14 cellular contexts compared by ENCODE assay signal in the genomic region with DNA sequence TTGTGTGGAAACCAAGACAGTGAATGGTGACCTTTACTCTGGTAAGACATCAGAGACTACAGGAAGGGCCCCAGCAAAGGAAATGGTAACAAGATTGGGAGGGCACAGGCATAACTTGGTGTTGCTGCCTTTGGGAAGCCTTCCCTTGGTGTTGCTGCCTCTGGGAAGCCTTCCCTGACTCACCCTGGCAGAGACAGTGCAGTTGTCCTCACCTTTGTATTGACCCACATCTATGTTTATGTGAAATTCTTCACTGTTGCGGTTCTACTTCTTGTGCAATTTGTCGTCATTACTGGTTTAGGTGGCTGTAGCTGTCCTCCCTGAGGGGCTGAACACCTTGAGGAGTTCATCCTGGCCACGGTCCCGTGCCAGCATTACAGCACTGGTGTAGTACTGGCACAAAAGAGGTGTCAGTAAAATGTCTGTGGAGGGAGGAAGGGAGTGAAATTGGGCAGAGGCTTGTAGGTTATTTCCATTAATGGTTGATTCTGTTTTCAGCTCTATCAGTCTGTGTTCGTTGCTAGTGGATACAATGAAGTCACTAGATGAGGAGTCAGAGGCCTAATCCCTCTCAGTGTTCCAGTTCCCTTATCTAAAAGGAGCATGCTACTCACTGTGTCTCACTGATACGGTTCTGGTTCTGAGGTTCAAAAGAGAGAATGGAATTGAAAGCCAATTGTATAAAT. TPM values are rescaled to one million over a fixed set of nuclear protein-coding genes. Genes with fewer than 3 reads are reported as not detected.
A peak's percentile ranks its signal among the peaks of the same experiment; 100 is the strongest.
DNase-seq lines count a peak whose midpoint lies in the region; ATAC-seq, FAIRE-seq and TF ChIP-seq lines count a peak whose summit lies in the region.
"Had no signal": no experiment of that assay in that cellular context is flagged by ENCODE, and none has a peak within 500 bp of the region (broad histone marks: within the 10 kb centered on the region; RNA-seq: fewer than 3 reads in every experiment).

No MANE protein-coding gene starts in this region.

- peaks cover 7% of the 10 kb centered on the region for H3K36me3 Mint-ChIP-seq in activated T-helper 17 cell treated with anti-CD3 and anti-CD28 coated beads, Interleukin-2, amount 50 U/mL, for 72 hours (ENCODE audit: low read depth)
- H3K36me3 Mint-ChIP-seq in glutamatergic neuron (ENCODE audit: unreplicated experiment): no peaks in the 10 kb centered on the region

- H3K4me3 ChIP-seq in kidney (ENCODE audit: low read length in 2 of 2): no peak overlapping the region

- H3K27me3 Mint-ChIP-seq in activated T-helper 17 cell treated with anti-CD3 and anti-CD28 coated beads, Interleukin-2, amount 50 U/mL, for 72 hours: no peaks in the 10 kb centered on the region
- no peaks in the 10 kb centered on the region for H3K27me3 Mint-ChIP-seq in glutamatergic neuron (ENCODE audit: unreplicated experiment)

- no peaks in the 10 kb centered on the region for H3K9me3 ChIP-seq in kidney (ENCODE audit: control insufficient read depth in 1 of 2, low read length in 2 of 2)

- TF ChIP-seq CTCF in glutamatergic neuron (IDR thresholded peaks at IDR 0.05; ENCODE audit: partially characterized antibody, unreplicated experiment) (no peak), kidney (IDR thresholded peaks at IDR 0.05; ENCODE audit: borderline replicate concordance, extremely low read depth, insufficient read depth) (no peak)

- intact Hi-C loops in kidney (cut with DNase I): no loop called here

- H3K9ac ChIP-seq in kidney (ENCODE audit: low read length in 2 of 2): no peak overlapping the region

- peaks cover 6 to 10% of the 10 kb centered on the region in 2 donors for H3K36me3 ChIP-seq in kidney (ENCODE audit: control insufficient read depth in 1 of 2, insufficient read depth in 2 of 2, low read length in 2 of 2)

- peaks cover 7% of the 10 kb centered on the region for H3K4me1 Mint-ChIP-seq in activated T-helper 17 cell treated with anti-CD3 and anti-CD28 coated beads, Interleukin-2, amount 50 U/mL, for 72 hours
- H3K4me1 Mint-ChIP-seq in glutamatergic neuron (ENCODE audit: low read depth, unreplicated experiment): peaks cover 4% of the 10 kb centered on the region
- H3K4me1 Mint-ChIP-seq: stimulated activated effector memory CD8-positive, alpha-beta T cell treated with anti-CD3 and anti-CD28 coated beads, Interleukin-12 subunit alpha, Interleukin-12 subunit beta, amount 100 ng/mL, for 72 hours had no signal

- peak; percentile 7 for ATAC-seq in HG03095 (IDR thresholded peaks at IDR 0.05; ENCODE audit: unreplicated experiment)
- peak; percentile 7 for ATAC-seq in activated T-helper 17 cell treated with anti-CD3 and anti-CD28 coated beads, Interleukin-2, amount 50 U/mL, for 72 hours (replicated peaks)
- ATAC-seq in HG02798 (IDR thresholded peaks at IDR 0.05; ENCODE audit: poor library complexity, unreplicated experiment): no peak

- no peak overlapping the region for H3K4me3 Mint-ChIP-seq in activated T-helper 17 cell treated with anti-CD3 and anti-CD28 coated beads, Interleukin-2, amount 50 U/mL, for 72 hours
- no peak overlapping the region for H3K4me3 Mint-ChIP-seq in glutamatergic neuron (ENCODE audit: unreplicated experiment)
- H3K4me3 Mint-ChIP-seq: neural crest cell; stimulated activated effector memory CD8-positive, alpha-beta T cell treated with anti-CD3 and anti-CD28 coated beads, Interleukin-12 subunit alpha, Interleukin-12 subunit beta, amount 100 ng/mL, for 72 hours had no signal

- H3K27ac ChIP-seq in kidney (ENCODE audit: low read depth in 2 of 2, low read length in 2 of 2): no peak overlapping the region

- H3K4me1 ChIP-seq in kidney (ENCODE audit: control insufficient read depth in 1 of 2, insufficient read depth in 1 of 2, low read depth in 1 of 2, low read length in 2 of 2): no peaks in the 10 kb centered on the region

- FAIRE-seq in kidney (lab: Jason Lieb, UNC): no peak
- FAIRE-seq: endothelial cell of umbilical vein, TTC549 had no signal

- DNase-seq in glutamatergic neuron (no peak), superior temporal gyrus (ENCODE audit: extremely low spot score) (peak; percentile 35), kidney (no peak)
- DNase-seq in activated naive CD4-positive, alpha-beta T cell (lab: John Stamatoyannopoulos, UW): no peak
- DNase-seq: activated CD8-positive, alpha-beta memory T cell treated with anti-CD3 and anti-CD28 coated beads, Interleukin-2, amount 50 U/mL, for 48 hours; aorta; NCI-H187 had no signal

- H3K27ac Mint-ChIP-seq in activated T-helper 17 cell treated with anti-CD3 and anti-CD28 coated beads, Interleukin-2, amount 50 U/mL, for 72 hours: peak overlapping the region; percentile 3
- H3K27ac Mint-ChIP-seq in glutamatergic neuron (ENCODE audit: unreplicated experiment): peak overlapping the region; percentile 50
- H3K27ac Mint-ChIP-seq: stimulated activated effector memory CD8-positive, alpha-beta T cell treated with anti-CD3 and anti-CD28 coated beads, Interleukin-12 subunit alpha, Interleukin-12 subunit beta, amount 100 ng/mL, for 72 hours had no signal

- peaks cover 3% of the 10 kb centered on the region for H3K9me3 Mint-ChIP-seq in activated T-helper 17 cell treated with anti-CD3 and anti-CD28 coated beads, Interleukin-2, amount 50 U/mL, for 72 hours
- no peaks in the 10 kb centered on the region for H3K9me3 Mint-ChIP-seq in glutamatergic neuron (ENCODE audit: unreplicated experiment)
- H3K9me3 Mint-ChIP-seq: neural crest cell; stimulated activated effector memory CD8-positive, alpha-beta T cell treated with anti-CD3 and anti-CD28 coated beads, Interleukin-12 subunit alpha, Interleukin-12 subunit beta, amount 100 ng/mL, for 72 hours had no signal

RNA-seq across cellular contexts. Expression of gene IFT122, which starts 21.6 kb away (rescaled TPM):
- 10 to 100 TPM; 19.3 to 33.4 TPM for total RNA-seq in activated T-helper 17 cell treated with anti-CD3 and anti-CD28 coated beads, Interleukin-2, amount 50 U/mL, for 72 hours
- total RNA-seq in glutamatergic neuron (ENCODE audit: unreplicated experiment): 20.6 TPM
- 59.2 TPM for total RNA-seq in kidney
- 18.4 TPM for polyA plus RNA-seq in kidney (ENCODE audit: insufficient read depth, low read depth, low replicate concordance)

RNA-seq across cellular contexts. Expression of gene MBD4, which starts 21.9 kb away (rescaled TPM):
- 10 to 100 TPM; 38.4 to 44.4 TPM for total RNA-seq in activated T-helper 17 cell treated with anti-CD3 and anti-CD28 coated beads, Interleukin-2, amount 50 U/mL, for 72 hours
- total RNA-seq in glutamatergic neuron (ENCODE audit: unreplicated experiment) (21.3 TPM), kidney (35.1 TPM)
- polyA plus RNA-seq in kidney (ENCODE audit: insufficient read depth, low read depth, low replicate concordance): 25.4 TPM

RNA-seq across cellular contexts. Expression of gene EFCAB12, which starts 33.2 kb away (rescaled TPM):
- total RNA-seq in activated T-helper 17 cell treated with anti-CD3 and anti-CD28 coated beads, Interleukin-2, amount 50 U/mL, for 72 hours: 1 to 10 TPM in 1 of 2 donors, under 1 TPM in 1; 0.63 to 1.7 TPM
- 0.61 TPM for total RNA-seq in glutamatergic neuron (ENCODE audit: unreplicated experiment)
- 3.5 TPM for total RNA-seq in kidney
- 1.2 TPM for polyA plus RNA-seq in kidney (ENCODE audit: insufficient read depth, low read depth, low replicate concordance)
